Comparison of ENCODE assay signal across 23 cellular contexts in genomic region chr1:17208546-17208945, GRCh38. TPM values are rescaled to one million over a fixed set of nuclear protein-coding genes. Genes with fewer than 3 reads are reported as not detected.
DNase-seq lines count a peak whose midpoint lies in the region; ATAC-seq and TF ChIP-seq lines count a peak whose summit lies in the region.
"Had no signal": no experiment of that assay in that cellular context is flagged by ENCODE, and none has a peak within 500 bp of the region (broad histone marks: within the 10 kb centered on the region; RNA-seq: fewer than 3 reads in every experiment).

No MANE protein-coding gene starts in this region.

- H3K4me3 ChIP-seq in BLaER1 treated with 17β-estradiol and CSF1 and Interleukin-3, amounts not matched to agents 10 nM and 100 nM = no peak overlapping the region
- no peak overlapping the region for H3K4me3 ChIP-seq in Loucy (ENCODE audit: low read length, poor library complexity, severe bottlenecking)
- H3K4me3 ChIP-seq: adrenal gland, coronary artery, SJCRH30, suprapubic skin had no signal

- no peaks in the 10 kb centered on the region for H3F3A ChIP-seq in Loucy (ENCODE audit: low read depth)

- peaks cover 47 to 76% (median 72%) of the 10 kb centered on the region in 10 experiments for H3K4me1 ChIP-seq in BLaER1 treated with 17β-estradiol and CSF1 and Interleukin-3, amounts not matched to agents 10 nM and 100 nM
- H3K4me1 ChIP-seq in Loucy (ENCODE audit: insufficient read depth, low read length, poor library complexity, severe bottlenecking) = peaks cover 82% of the 10 kb centered on the region
- H3K4me1 ChIP-seq: adrenal gland had no signal

- peak overlapping the region; percentile 73 to 97 (median 88) for H3K4me2 ChIP-seq in BLaER1 treated with 17β-estradiol and CSF1 and Interleukin-3, amounts not matched to agents 10 nM and 100 nM
- H3K4me2 ChIP-seq in Loucy (ENCODE audit: low read depth, low read length, poor library complexity, severe bottlenecking) = peak overlapping the region; percentile 64

- no peaks in the 10 kb centered on the region for H3K9me3 ChIP-seq in BLaER1 treated with 17β-estradiol and CSF1 and Interleukin-3, amounts not matched to agents 10 nM and 100 nM (replicated peaks in 1 of 11)
- H3K9me3 ChIP-seq in Loucy (ENCODE audit: insufficient read depth, low read depth, low read length) = no peaks in the 10 kb centered on the region
- H3K9me3 ChIP-seq: adrenal gland, SJCRH30, suprapubic skin had no signal

- no peak overlapping the region for H2AFZ ChIP-seq in Loucy (ENCODE audit: low read length)

- no peak for ATAC-seq in GM21390 (IDR thresholded peaks at IDR 0.05; ENCODE audit: unreplicated experiment)

- TF ChIP-seq CTCF in Loucy (conservative IDR thresholded peaks at IDR 0.05; ENCODE audit: low read length) (no peak), nephron progenitor cell (IDR thresholded peaks at IDR 0.05) (no peak), type B pancreatic cell (conservative IDR thresholded peaks at IDR 0.05) (no peak)

- no peaks in the 10 kb centered on the region for H3K9me2 ChIP-seq in Loucy (replicated peaks; ENCODE audit: low read depth, low read length)

- H4K20me1 ChIP-seq in BLaER1 treated with 17β-estradiol and CSF1 and Interleukin-3, amounts not matched to agents 10 nM and 100 nM = peaks cover 0 to 12% (median 0%) of the 10 kb centered on the region in 11 experiments; a peak in 3 of 22 replicates
- no peaks in the 10 kb centered on the region for H4K20me1 ChIP-seq in Loucy (ENCODE audit: insufficient read depth, low read length, poor library complexity, severe bottlenecking)

- no peaks in the 10 kb centered on the region for H3K79me2 ChIP-seq in Loucy (ENCODE audit: insufficient read depth, low read length)

- H3K27me3 Mint-ChIP-seq in nephron progenitor cell (ENCODE audit: low read depth, poor library complexity) = peaks cover 21% of the 10 kb centered on the region
- H3K27me3 Mint-ChIP-seq in type B pancreatic cell = peaks cover 4% of the 10 kb centered on the region

- H3K4me1 Mint-ChIP-seq in nephron progenitor cell (peaks cover 85% of the 10 kb centered on the region), type B pancreatic cell (ENCODE audit: unreplicated experiment) (peaks cover 48% of the 10 kb centered on the region)

- H3K36me3 Mint-ChIP-seq in nephron progenitor cell (ENCODE audit: low read depth) = no peaks in the 10 kb centered on the region
- H3K36me3 Mint-ChIP-seq in type B pancreatic cell = no peaks in the 10 kb centered on the region

- H3K27ac Mint-ChIP-seq in nephron progenitor cell = peak overlapping the region; percentile 93
- no peak overlapping the region for H3K27ac Mint-ChIP-seq in type B pancreatic cell

- H3K9ac ChIP-seq in BLaER1 treated with 17β-estradiol and CSF1 and Interleukin-3, amounts not matched to agents 10 nM and 100 nM = peak overlapping the region in 1 of 11 experiments; percentile 14; a peak in 2 of 22 replicates
- H3K9ac ChIP-seq in Loucy (ENCODE audit: low read depth, low read length, poor library complexity, severe bottlenecking) = peak overlapping the region; percentile 4

- DNase-seq in epithelial cell of prostate (ENCODE audit: low read depth, low spot score) (no peak), nephron progenitor cell (no peak), NCI-H226 (no peak), KG1 (lab: John Stamatoyannopoulos, UW) (no peak), type B pancreatic cell (ENCODE audit: extremely low spot score, unreplicated experiment) (no peak)
- DNase-seq: adrenal gland, GF-D8, head of caudate nucleus, NCI-H1048, NCI-H187, NCI-H748 treated with DMSO at 0.1 percent for 48 hours had no signal

- H3K27ac ChIP-seq in BLaER1 treated with 17β-estradiol and CSF1 and Interleukin-3, amounts not matched to agents 10 nM and 100 nM = peak overlapping the region in 6 of 11 experiments; percentile 17 to 62 (median 40); a peak in 7 of 22 replicates
- H3K27ac ChIP-seq in epithelial cell of prostate = peak overlapping the region; percentile 62
- H3K27ac ChIP-seq: adrenal gland, coronary artery, SJCRH30, suprapubic skin had no signal

- H3K36me3 ChIP-seq in BLaER1 treated with 17β-estradiol and CSF1 and Interleukin-3, amounts not matched to agents 10 nM and 100 nM = no peaks in the 10 kb centered on the region
- H3K36me3 ChIP-seq in Loucy (ENCODE audit: insufficient read depth, low read length) = no peaks in the 10 kb centered on the region
- H3K36me3 ChIP-seq: adrenal gland, SJCRH30, suprapubic skin had no signal

- H3K4me3 Mint-ChIP-seq in nephron progenitor cell = peak overlapping the region; percentile 32
- H3K4me3 Mint-ChIP-seq in type B pancreatic cell = no peak overlapping the region
- H3K4me3 Mint-ChIP-seq: neural crest cell had no signal

- H3K27me3 ChIP-seq in BLaER1 treated with 17β-estradiol and CSF1 and Interleukin-3, amounts not matched to agents 10 nM and 100 nM = peaks cover 0 to 28% (median 7%) of the 10 kb centered on the region in 11 experiments; a peak in 15 of 22 replicates
- no peaks in the 10 kb centered on the region for H3K27me3 ChIP-seq in Loucy (ENCODE audit: insufficient read depth, low read length, poor library complexity, severe bottlenecking)
- H3K27me3 ChIP-seq: SJCRH30 had no signal

- H3K9me3 Mint-ChIP-seq in nephron progenitor cell (no peaks in the 10 kb centered on the region), type B pancreatic cell (no peaks in the 10 kb centered on the region)
- H3K9me3 Mint-ChIP-seq: neural crest cell had no signal

RNA-seq across cellular contexts. Expression of gene PADI1, which starts 3.6 kb away (rescaled TPM):
- total RNA-seq in type B pancreatic cell (ENCODE audit: low replicate concordance) = 21.2 and 35.5 TPM in 2 replicates
- total RNA-seq: adrenal gland; CD8-positive, alpha-beta memory T cell; left lobe of liver; neural crest cell; OCI-LY7; pulmonary artery endothelial cell; skeletal muscle tissue had no signal

RNA-seq across cellular contexts. Expression of gene PADI3, which starts 40.4 kb away (rescaled TPM):
- not detected in 2 replicates for total RNA-seq in type B pancreatic cell (ENCODE audit: low replicate concordance)
- total RNA-seq: adrenal gland; CD8-positive, alpha-beta memory T cell; left lobe of liver; neural crest cell; OCI-LY7; pulmonary artery endothelial cell; skeletal muscle tissue had no signal
